ENCODE assay signal across 8 cellular contexts in the genomic region with DNA sequence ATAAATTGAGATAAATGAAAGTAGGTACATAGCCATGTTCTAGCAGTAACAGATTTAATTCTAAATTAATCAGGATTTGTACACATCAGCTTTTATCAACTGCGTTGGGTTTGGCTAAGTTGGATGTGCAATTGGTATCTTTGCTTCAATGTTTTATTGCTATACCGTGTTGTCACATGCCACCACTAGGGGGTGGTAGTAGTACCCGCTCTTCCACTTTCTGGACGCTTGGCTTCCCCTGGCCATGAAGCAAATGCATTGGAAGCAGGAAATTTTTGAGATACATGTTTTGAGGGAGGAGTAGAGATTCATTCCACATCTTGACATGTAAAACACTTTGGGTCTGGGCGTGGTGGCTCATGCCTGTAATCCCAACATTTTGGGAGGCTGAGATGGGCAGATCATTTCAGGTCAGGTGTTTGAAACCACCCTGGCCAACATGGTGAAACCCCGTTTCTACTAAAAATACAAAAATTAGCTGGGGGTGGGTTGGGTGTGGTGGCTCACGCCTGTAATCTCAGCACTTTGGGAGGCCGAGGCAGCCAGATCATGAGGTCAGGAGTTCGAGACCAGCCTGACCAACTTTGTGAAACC. TPM values are rescaled to one million over a fixed set of nuclear protein-coding genes. Genes with fewer than 3 reads are reported as not detected.
A peak's percentile ranks its signal among the peaks of the same experiment; 100 is the strongest.
DNase-seq lines count a peak whose midpoint lies in the region; ATAC-seq and TF ChIP-seq lines count a peak whose summit lies in the region.

No MANE protein-coding gene starts in this region.

- peaks cover 4% of the 10 kb centered on the region for H3K27me3 Mint-ChIP-seq in activated naive CD4-positive, alpha-beta T cell treated with anti-CD3 and anti-CD28 coated beads, Interleukin-2, amount 10 ng/mL, durations not matched to agents 7 days and 5 days
- H3K27me3 Mint-ChIP-seq in progenitor cell of endocrine pancreas = no peaks in the 10 kb centered on the region
- H3K27me3 Mint-ChIP-seq in activated T-helper 1 cell treated with anti-CD3 and anti-CD28 coated beads, Interleukin-12 subunit alpha, Interleukin-12 subunit beta, Interleukin-2, Interleukin-4 antibody, amounts not matched to agents 30 ng/mL and 10 ng/mL and 1 ng/mL, durations not matched to agents 14 hours and 24 hours and 36 hours (ENCODE audit: insufficient read depth) = no peaks in the 10 kb centered on the region

- no peak for TF ChIP-seq POLR2A in Peyer's patch (IDR thresholded peaks at IDR 0.05)

- no peaks in the 10 kb centered on the region for H3K4me1 Mint-ChIP-seq in activated naive CD4-positive, alpha-beta T cell treated with anti-CD3 and anti-CD28 coated beads, Interleukin-2, amount 10 ng/mL, durations not matched to agents 7 days and 5 days
- peaks cover 6% of the 10 kb centered on the region for H3K4me1 Mint-ChIP-seq in progenitor cell of endocrine pancreas (ENCODE audit: low read depth)
- H3K4me1 Mint-ChIP-seq in activated T-helper 1 cell treated with anti-CD3 and anti-CD28 coated beads, Interleukin-12 subunit alpha, Interleukin-12 subunit beta, Interleukin-2, Interleukin-4 antibody, amounts not matched to agents 30 ng/mL and 10 ng/mL and 1 ng/mL, durations not matched to agents 14 hours and 24 hours and 36 hours (ENCODE audit: low read depth) = peaks cover 4% of the 10 kb centered on the region

- no peaks in the 10 kb centered on the region for H3K36me3 Mint-ChIP-seq in activated naive CD4-positive, alpha-beta T cell treated with anti-CD3 and anti-CD28 coated beads, Interleukin-2, amount 10 ng/mL, durations not matched to agents 7 days and 5 days
- no peaks in the 10 kb centered on the region for H3K36me3 Mint-ChIP-seq in progenitor cell of endocrine pancreas (ENCODE audit: insufficient read depth)
- no peaks in the 10 kb centered on the region for H3K36me3 Mint-ChIP-seq in activated T-helper 1 cell treated with anti-CD3 and anti-CD28 coated beads, Interleukin-12 subunit alpha, Interleukin-12 subunit beta, Interleukin-2, Interleukin-4 antibody, amounts not matched to agents 30 ng/mL and 10 ng/mL and 1 ng/mL, durations not matched to agents 14 hours and 24 hours and 36 hours (ENCODE audit: low read depth)

- no peak overlapping the region for H3K27ac ChIP-seq in Peyer's patch

- intact Hi-C loops in head of caudate nucleus (cut with DNase I) = loop anchor here (5.0 kb wide), 1 partner anchor 211 kb away; no protein-coding TSS in a partner anchor
- intact Hi-C loops in activated T-helper 1 cell treated with anti-CD3 and anti-CD28 coated beads, Interleukin-12 subunit alpha, Interleukin-12 subunit beta, Interleukin-2, Interleukin-4 antibody, amounts not matched to agents 30 ng/mL and 10 ng/mL and 1 ng/mL, durations not matched to agents 14 hours and 24 hours and 36 hours (cut with micrococcal nuclease) = loop anchor here (1.0 kb wide), 2 partner anchors 216 to 398 kb away; no protein-coding TSS in a partner anchor

- H3K4me3 Mint-ChIP-seq in activated naive CD4-positive, alpha-beta T cell treated with anti-CD3 and anti-CD28 coated beads, Interleukin-2, amount 10 ng/mL, durations not matched to agents 7 days and 5 days = no peak overlapping the region
- H3K4me3 Mint-ChIP-seq in progenitor cell of endocrine pancreas (ENCODE audit: low read depth) = no peak overlapping the region
- H3K4me3 Mint-ChIP-seq in activated T-helper 1 cell treated with anti-CD3 and anti-CD28 coated beads, Interleukin-12 subunit alpha, Interleukin-12 subunit beta, Interleukin-2, Interleukin-4 antibody, amounts not matched to agents 30 ng/mL and 10 ng/mL and 1 ng/mL, durations not matched to agents 14 hours and 24 hours and 36 hours = no peak overlapping the region

- no peak overlapping the region for H3K27ac Mint-ChIP-seq in activated naive CD4-positive, alpha-beta T cell treated with anti-CD3 and anti-CD28 coated beads, Interleukin-2, amount 10 ng/mL, durations not matched to agents 7 days and 5 days
- peak overlapping the region; percentile 17 for H3K27ac Mint-ChIP-seq in progenitor cell of endocrine pancreas
- no peak overlapping the region for H3K27ac Mint-ChIP-seq in activated T-helper 1 cell treated with anti-CD3 and anti-CD28 coated beads, Interleukin-12 subunit alpha, Interleukin-12 subunit beta, Interleukin-2, Interleukin-4 antibody, amounts not matched to agents 30 ng/mL and 10 ng/mL and 1 ng/mL, durations not matched to agents 14 hours and 24 hours and 36 hours

- H3K27me3 ChIP-seq in Peyer's patch = no peaks in the 10 kb centered on the region

- peak; percentile 43 to 90 (median 84) for TF ChIP-seq CTCF in Peyer's patch (IDR thresholded peaks at IDR 0.05)
- TF ChIP-seq CTCF in progenitor cell of endocrine pancreas (IDR thresholded peaks at IDR 0.05; ENCODE audit: unreplicated experiment) = peak; percentile 78

- ATAC-seq in HG03039 (IDR thresholded peaks at IDR 0.05; ENCODE audit: unreplicated experiment) = no peak

- peaks cover 0 to 5% (median 0%) of the 10 kb centered on the region in 3 donors for H3K36me3 ChIP-seq in Peyer's patch

- CTCF ChIA-PET in activated naive CD4-positive, alpha-beta T cell treated with anti-CD3 and anti-CD28 coated beads, Interleukin-2, amount 10 ng/mL, durations not matched to agents 7 days and 5 days (lab: Charles Lee) = interaction anchor here (0.6 to 2.0 kb wide), 11 partner anchors 13 to 397 kb away, joined by 3 to 5 read pairs (median 3); no protein-coding TSS in a partner anchor

- no peaks in the 10 kb centered on the region for H3K4me1 ChIP-seq in Peyer's patch

- no peaks in the 10 kb centered on the region for H3K9me3 Mint-ChIP-seq in activated naive CD4-positive, alpha-beta T cell treated with anti-CD3 and anti-CD28 coated beads, Interleukin-2, amount 10 ng/mL, durations not matched to agents 7 days and 5 days
- no peaks in the 10 kb centered on the region for H3K9me3 Mint-ChIP-seq in progenitor cell of endocrine pancreas (ENCODE audit: low read depth)
- no peaks in the 10 kb centered on the region for H3K9me3 Mint-ChIP-seq in activated T-helper 1 cell treated with anti-CD3 and anti-CD28 coated beads, Interleukin-12 subunit alpha, Interleukin-12 subunit beta, Interleukin-2, Interleukin-4 antibody, amounts not matched to agents 30 ng/mL and 10 ng/mL and 1 ng/mL, durations not matched to agents 14 hours and 24 hours and 36 hours

- DNase-seq in DMS53 (lab: John Stamatoyannopoulos, UW) = peak; percentile 68
- peak in 60 of 76 experiments; percentile 2 to 73 (median 35) for DNase-seq in HUDEP-2 (lab: John Stamatoyannopoulos, UW; ENCODE audit: unreplicated experiment in 76 of 76)
- DNase-seq in Peyer's patch = peak in 2 of 3 donors; percentile 30 to 80
- peak; percentile 55 for DNase-seq in activated naive CD4-positive, alpha-beta T cell treated with anti-CD3 and anti-CD28 coated beads, Interleukin-2, amount 10 ng/mL, durations not matched to agents 7 days and 5 days
- DNase-seq in head of caudate nucleus = peak in 38 of 42 donors; percentile 10 to 85 (median 51)
- DNase-seq in progenitor cell of endocrine pancreas (ENCODE audit: low spot score, unreplicated experiment) = peak; percentile 29
- no peak for DNase-seq in activated T-helper 1 cell treated with anti-CD3 and anti-CD28 coated beads, Interleukin-12 subunit alpha, Interleukin-12 subunit beta, Interleukin-2, Interleukin-4 antibody, amounts not matched to agents 30 ng/mL and 10 ng/mL and 1 ng/mL, durations not matched to agents 14 hours and 24 hours and 36 hours (ENCODE audit: low spot score)

- H3K9me3 ChIP-seq in Peyer's patch = no peaks in the 10 kb centered on the region

- no peak overlapping the region for H3K4me3 ChIP-seq in Peyer's patch

RNA-seq across cellular contexts. Expression of a gene that starts 58.6 kb away (rescaled TPM):
- 10 to 100 TPM; 20.8 to 31.4 (median 27.5) TPM for total RNA-seq in Peyer's patch
- total RNA-seq in progenitor cell of endocrine pancreas = 10.5 and 11.6 TPM in 2 replicates
- total RNA-seq in activated T-helper 1 cell treated with anti-CD3 and anti-CD28 coated beads, Interleukin-12 subunit alpha, Interleukin-12 subunit beta, Interleukin-2, Interleukin-4 antibody, amounts not matched to agents 30 ng/mL and 10 ng/mL and 1 ng/mL, durations not matched to agents 14 hours and 24 hours and 36 hours = not detected in 2 replicates

Comparison
In these comparisons a context has a peak if more than half of its experiments do, and no peak if none do; other contexts are left out.
1. RNA of a gene that starts 58.6 kb away (total RNA-seq): 20.8 to 31.4 TPM in Peyer's patch and 10.5 to 11.6 TPM in progenitor cell of endocrine pancreas; not detected in activated T-helper 1 cell treated with anti-CD3 and anti-CD28 coated beads, Interleukin-12 subunit alpha, Interleukin-12 subunit beta, Interleukin-2, Interleukin-4 antibody, amounts not matched to agents 30 ng/mL and 10 ng/mL and 1 ng/mL, durations not matched to agents 14 hours and 24 hours and 36 hours; every median in the first group is over 10 times any median in the second.